Comparison of ENCODE assay signal across 9 cellular contexts in genomic region chr15:67185621-67186225, GRCh38.
DNase-seq lines count a peak whose midpoint lies in the region; ATAC-seq, FAIRE-seq and TF ChIP-seq lines count a peak whose summit lies in the region.
"Had no signal": no experiment of that assay in that cellular context is flagged by ENCODE, and none has a peak within 500 bp of the region (broad histone marks: within the 10 kb centered on the region; RNA-seq: fewer than 3 reads in every experiment).

No MANE protein-coding gene starts in this region.

- H3K4me2 ChIP-seq in mammary epithelial cell (ENCODE audit: insufficient read depth, low read depth, low read length): no peak overlapping the region
- H3K4me2 ChIP-seq in OCI-LY7 (ENCODE audit: low read length): no peak overlapping the region

- ATAC-seq in CD4-positive, CD25-positive, alpha-beta regulatory T cell (ENCODE audit: low read depth in 2 of 2): peak; percentile 22 to 37

- H3K27me3 Mint-ChIP-seq in CD4-positive, CD25-positive, alpha-beta regulatory T cell: no peaks in the 10 kb centered on the region
- peaks cover 8% of the 10 kb centered on the region for H3K27me3 Mint-ChIP-seq in nephron progenitor cell (ENCODE audit: low read depth, poor library complexity)

- POLR2A ChIA-PET in OCI-LY7 (lab: Charles Lee) (no interaction called here), HEK293T (lab: Yijun Ruan, JAX) (no interaction called here)

- H3K36me3 Mint-ChIP-seq in CD4-positive, CD25-positive, alpha-beta regulatory T cell: peaks cover 39% of the 10 kb centered on the region
- peaks cover 72% of the 10 kb centered on the region for H3K36me3 Mint-ChIP-seq in nephron progenitor cell (ENCODE audit: low read depth)

- no peak for DNase-seq in CD4-positive, CD25-positive, alpha-beta regulatory T cell
- peak; percentile 82 for DNase-seq in KBM-7
- DNase-seq in mammary epithelial cell: peak; percentile 56
- no peak for DNase-seq in nephron progenitor cell
- DNase-seq in epidermal melanocyte (ENCODE audit: insufficient read length, low spot score): no peak
- no peak for DNase-seq in OCI-LY7 (ENCODE audit: low spot score)
- DNase-seq in kidney: no peak
- DNase-seq in HEK293T (ENCODE audit: extremely low spot score): no peak

- peak overlapping the region in 2 of 3 donors; percentile 29 to 84 for H3K27ac Mint-ChIP-seq in CD4-positive, CD25-positive, alpha-beta regulatory T cell
- H3K27ac Mint-ChIP-seq in nephron progenitor cell: peak overlapping the region; percentile 75

- in situ Hi-C loops in KBM-7 (cut with MboI; ENCODE audit: low pct_unique_long_range_greater_than_20kb, low sequenced_read_pairs) (no loop called here), mammary epithelial cell (cut with MboI; ENCODE audit: low sequenced_read_pairs in 2 of 2) (no loop called here)

- H3K9me2 ChIP-seq in OCI-LY7 (ENCODE audit: insufficient read depth, low read length): no peaks in the 10 kb centered on the region

- H3K4me1 ChIP-seq in CD4-positive, CD25-positive, alpha-beta regulatory T cell (ENCODE audit: control insufficient read depth, insufficient read depth, low read length, poor library complexity, severe bottlenecking): no peaks in the 10 kb centered on the region
- H3K4me1 ChIP-seq in mammary epithelial cell (ENCODE audit: insufficient read depth, low read length): no peaks in the 10 kb centered on the region
- no peaks in the 10 kb centered on the region for H3K4me1 ChIP-seq in OCI-LY7 (ENCODE audit: insufficient read depth, low read length, poor library complexity, severe bottlenecking)
- H3K4me1 ChIP-seq in kidney (ENCODE audit: control insufficient read depth in 1 of 2, insufficient read depth in 1 of 2, low read depth in 1 of 2, low read length in 2 of 2): peaks cover 10 to 12% of the 10 kb centered on the region in 2 donors

- H3K27ac ChIP-seq in CD4-positive, CD25-positive, alpha-beta regulatory T cell (ENCODE audit: insufficient read depth, low read length, poor library complexity, severe bottlenecking): no peak overlapping the region
- H3K27ac ChIP-seq in mammary epithelial cell (ENCODE audit: insufficient read depth, low read depth, low read length): no peak overlapping the region
- H3K27ac ChIP-seq in OCI-LY7 (ENCODE audit: low read depth, low read length, poor library complexity, severe bottlenecking): no peak overlapping the region
- no peak overlapping the region for H3K27ac ChIP-seq in kidney (ENCODE audit: low read depth in 2 of 2, low read length in 2 of 2)

- H3K4me3 ChIP-seq in CD4-positive, CD25-positive, alpha-beta regulatory T cell (ENCODE audit: low read depth, low read length): no peak overlapping the region
- H3K4me3 ChIP-seq in mammary epithelial cell (replicated peaks in 1 of 3; ENCODE audit: insufficient read depth in 1 of 3, low read depth in 2 of 3, low read length in 3 of 3): no peak overlapping the region
- H3K4me3 ChIP-seq in OCI-LY7 (ENCODE audit: low read depth, low read length, poor library complexity, severe bottlenecking): no peak overlapping the region
- H3K4me3 ChIP-seq in kidney (ENCODE audit: low read length in 2 of 2): no peak overlapping the region

- no peak overlapping the region for H2AFZ ChIP-seq in mammary epithelial cell (ENCODE audit: low read depth, low read length)
- no peak overlapping the region for H2AFZ ChIP-seq in OCI-LY7 (ENCODE audit: low read length)

- TF ChIP-seq CTCF in mammary epithelial cell (conservative IDR thresholded peaks at IDR 0.05 in 1 of 2, IDR thresholded peaks at IDR 0.05 in 1 of 2; ENCODE audit: extremely low read depth in 1 of 2, insufficient read depth in 1 of 2, low read depth in 1 of 2, low read length in 2 of 2): no peak
- TF ChIP-seq CTCF in nephron progenitor cell (IDR thresholded peaks at IDR 0.05): no peak
- TF ChIP-seq CTCF in OCI-LY7 (conservative IDR thresholded peaks at IDR 0.05; ENCODE audit: low read length): no peak
- no peak for TF ChIP-seq CTCF in kidney (IDR thresholded peaks at IDR 0.05; ENCODE audit: borderline replicate concordance, extremely low read depth, insufficient read depth)

- CTCF ChIA-PET in mammary epithelial cell (lab: Charles Lee; ENCODE audit: low non-redundant PET) (no interaction called here), OCI-LY7 (lab: Charles Lee; ENCODE audit: unreplicated experiment) (no interaction called here), HEK293T (lab: Yijun Ruan, JAX) (no interaction called here)

- 85% methylated on average over 9 of the region's 9 CpGs for WGBS in mammary epithelial cell (ENCODE audit: low coverage, missing lambda C conversion rate)

- H4K20me1 ChIP-seq in mammary epithelial cell (ENCODE audit: insufficient read depth, low read length): no peaks in the 10 kb centered on the region
- no peaks in the 10 kb centered on the region for H4K20me1 ChIP-seq in OCI-LY7 (ENCODE audit: insufficient read depth, low read length)

- no peak for FAIRE-seq in kidney (lab: Jason Lieb, UNC)
- FAIRE-seq: H1 had no signal

- BruUV-seq in mammary epithelial cell (replicated peaks; lab: Mats Ljungman, UMichigan) (no TSS peak), OCI-LY7 (replicated peaks; lab: Mats Ljungman, UMichigan) (no TSS peak)

- dilution Hi-C loops in mammary epithelial cell (cut with HindIII; ENCODE audit: low sequenced_read_pairs): no loop called here

- intact Hi-C loops in mammary epithelial cell (cut with micrococcal nuclease): no loop called here
- intact Hi-C loops in OCI-LY7 (cut with micrococcal nuclease; ENCODE audit: unreplicated experiment): no loop called here
- intact Hi-C loops in kidney (cut with DNase I): no loop called here

- peaks cover 0 to 1% (median 0%) of the 10 kb centered on the region in 7 donors for H3K9me3 Mint-ChIP-seq in CD4-positive, CD25-positive, alpha-beta regulatory T cell
- H3K9me3 Mint-ChIP-seq in nephron progenitor cell: no peaks in the 10 kb centered on the region

- H3K36me3 ChIP-seq in CD4-positive, CD25-positive, alpha-beta regulatory T cell (ENCODE audit: control insufficient read depth, insufficient read depth, low read length): peaks cover 77% of the 10 kb centered on the region
- H3K36me3 ChIP-seq in mammary epithelial cell (ENCODE audit: insufficient read depth, low read length): peaks cover 22% of the 10 kb centered on the region
- peaks cover 74% of the 10 kb centered on the region for H3K36me3 ChIP-seq in OCI-LY7 (ENCODE audit: insufficient read depth, low read length)
- H3K36me3 ChIP-seq in kidney (ENCODE audit: control insufficient read depth in 1 of 2, insufficient read depth in 2 of 2, low read length in 2 of 2): peaks cover 21 to 61% of the 10 kb centered on the region in 2 donors

- H3K4me3 Mint-ChIP-seq in CD4-positive, CD25-positive, alpha-beta regulatory T cell: no peak overlapping the region
- no peak overlapping the region for H3K4me3 Mint-ChIP-seq in nephron progenitor cell

- no peak overlapping the region for H3K9ac ChIP-seq in mammary epithelial cell (ENCODE audit: insufficient read depth, low read length)
- no peak overlapping the region for H3K9ac ChIP-seq in kidney (ENCODE audit: low read length in 2 of 2)

- H3K27me3 ChIP-seq in CD4-positive, CD25-positive, alpha-beta regulatory T cell (ENCODE audit: control insufficient read depth, insufficient read depth, low read length): no peaks in the 10 kb centered on the region
- no peaks in the 10 kb centered on the region for H3K27me3 ChIP-seq in mammary epithelial cell (ENCODE audit: insufficient read depth, low read length)

- peaks cover 0 to 4% (median under 1%) of the 10 kb centered on the region in 4 donors for H3K4me1 Mint-ChIP-seq in CD4-positive, CD25-positive, alpha-beta regulatory T cell
- peaks cover 7% of the 10 kb centered on the region for H3K4me1 Mint-ChIP-seq in nephron progenitor cell

- H3K79me2 ChIP-seq in mammary epithelial cell (ENCODE audit: insufficient read depth, low read length) (no peaks in the 10 kb centered on the region), OCI-LY7 (ENCODE audit: insufficient read depth, low read depth, low read length) (no peaks in the 10 kb centered on the region)

- H3K9me3 ChIP-seq in CD4-positive, CD25-positive, alpha-beta regulatory T cell (ENCODE audit: control insufficient read depth in 2 of 2, low read length in 2 of 2): no peaks in the 10 kb centered on the region
- H3K9me3 ChIP-seq in mammary epithelial cell (replicated peaks; ENCODE audit: insufficient read depth, low read length) (no peaks in the 10 kb centered on the region), OCI-LY7 (ENCODE audit: low read length) (no peaks in the 10 kb centered on the region), kidney (ENCODE audit: control insufficient read depth in 1 of 2, low read length in 2 of 2) (no peaks in the 10 kb centered on the region)

TF ChIP-seq in HEK293T, 16 proteins besides CTCF, POLR2A, EP300 and RAD21:
- no peak for TF ChIP-seq ARNT (IDR thresholded peaks at IDR 0.05)
- no peak for TF ChIP-seq SP1 (IDR thresholded peaks at IDR 0.05)
- no peak for TF ChIP-seq TARDBP (IDR thresholded peaks at IDR 0.05)
- TF ChIP-seq LEF1 (IDR thresholded peaks at IDR 0.05; ENCODE audit: borderline replicate concordance): no peak
- no peak for TF ChIP-seq L3MBTL2 (conservative IDR thresholded peaks at IDR 0.05)
- no peak for TF ChIP-seq FOXA1 (IDR thresholded peaks at IDR 0.05)
- no peak for TF ChIP-seq FOXM1 (IDR thresholded peaks at IDR 0.05; ENCODE audit: borderline replicate concordance)
- TF ChIP-seq FOXK2 (IDR thresholded peaks at IDR 0.05): no peak
- TF ChIP-seq, protein P1, sequence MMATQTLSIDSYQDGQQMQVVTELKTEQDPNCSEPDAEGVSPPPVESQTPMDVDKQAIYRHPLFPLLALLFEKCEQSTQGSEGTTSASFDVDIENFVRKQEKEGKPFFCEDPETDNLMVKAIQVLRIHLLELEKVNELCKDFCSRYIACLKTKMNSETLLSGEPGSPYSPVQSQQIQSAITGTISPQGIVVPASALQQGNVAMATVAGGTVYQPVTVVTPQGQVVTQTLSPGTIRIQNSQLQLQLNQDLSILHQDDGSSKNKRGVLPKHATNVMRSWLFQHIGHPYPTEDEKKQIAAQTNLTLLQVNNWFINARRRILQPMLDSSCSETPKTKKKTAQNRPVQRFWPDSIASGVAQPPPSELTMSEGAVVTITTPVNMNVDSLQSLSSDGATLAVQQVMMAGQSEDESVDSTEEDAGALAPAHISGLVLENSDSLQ (IDR thresholded peaks at IDR 0.05): no peak
- no peak for TF ChIP-seq ELF4 (IDR thresholded peaks at IDR 0.05)
- TF ChIP-seq ZNF384 (IDR thresholded peaks at IDR 0.05): no peak
- no peak for TF ChIP-seq HDGF (IDR thresholded peaks at IDR 0.05; ENCODE audit: borderline replicate concordance)

Comparison
In these comparisons a context has a peak if more than half of its experiments do, and no peak if none do; other contexts are left out.
1. DNase-seq: peak in KBM-7 (single experiment) and mammary epithelial cell (single experiment); none in CD4-positive, CD25-positive, alpha-beta regulatory T cell (0 of 3), nephron progenitor cell (single experiment), epidermal melanocyte (single experiment), OCI-LY7 (single experiment), kidney (single experiment) and HEK293T (single experiment).